18 cellular contexts compared by ENCODE assay signal in genomic region chr12:116442304-116442703, GRCh38.
A peak's percentile ranks its signal among the peaks of the same experiment; 100 is the strongest.
DNase-seq lines count a peak whose midpoint lies in the region; ATAC-seq and TF ChIP-seq lines count a peak whose summit lies in the region.
"Had no signal": no experiment of that assay in that cellular context is flagged by ENCODE, and none has a peak within 500 bp of the region (broad histone marks: within the 10 kb centered on the region; RNA-seq: fewer than 3 reads in every experiment).

No MANE protein-coding gene starts in this region.

- H3K27me3 ChIP-seq in mesenchymal stem cell (ENCODE audit: control insufficient read depth in 1 of 2, insufficient read depth in 1 of 2, low read length in 2 of 2) (peaks cover 0 to 4% of the 10 kb centered on the region in 2 experiments), Karpas-422 (ENCODE audit: low read length) (no peaks in the 10 kb centered on the region), right cardiac atrium (ENCODE audit: control insufficient read depth, insufficient read depth) (no peaks in the 10 kb centered on the region)

- H3K36me3 ChIP-seq in HEK293 (ENCODE audit: control insufficient read depth in 2 of 2, insufficient read depth in 1 of 2, low read length in 2 of 2): no peaks in the 10 kb centered on the region
- no peaks in the 10 kb centered on the region for H3K36me3 ChIP-seq in mesenchymal stem cell (ENCODE audit: control insufficient read depth in 1 of 2, insufficient read depth in 2 of 2, low read depth in 1 of 2, low read length in 2 of 2)
- no peaks in the 10 kb centered on the region for H3K36me3 ChIP-seq in Karpas-422 (ENCODE audit: insufficient read depth, low read length)
- H3K36me3 ChIP-seq: HAP-1 had no signal

- no peak overlapping the region for H2BK15ac ChIP-seq in mesenchymal stem cell (ENCODE audit: low read depth, poor library complexity, severe bottlenecking)

- no peak overlapping the region for H3K9ac ChIP-seq in mesenchymal stem cell (ENCODE audit: low read length)
- H3K9ac ChIP-seq in Karpas-422 (ENCODE audit: low read length): no peak overlapping the region

- no peaks in the 10 kb centered on the region for H3K79me1 ChIP-seq in mesenchymal stem cell (replicated peaks; ENCODE audit: low read length, poor library complexity, severe bottlenecking)

- no peak overlapping the region for H4K91ac ChIP-seq in mesenchymal stem cell (ENCODE audit: low read length)

- H3K23ac ChIP-seq in mesenchymal stem cell (ENCODE audit: low read length in 2 of 2): no peak overlapping the region

- H4K8ac ChIP-seq in mesenchymal stem cell (ENCODE audit: low read length): no peak overlapping the region

- DNase-seq in RWPE1 (ENCODE audit: low spot score) (no peak), mesenchymal stem cell (no peak), C1 segment of cervical spinal cord (lab: John Stamatoyannopoulos, UW) (no peak), Karpas-422 (no peak), right cardiac atrium (no peak), HPDE6-E6E7 (ENCODE audit: extremely low spot score) (no peak)
- DNase-seq: 8988T; Caco-2; CD4-positive, CD25-positive, alpha-beta regulatory T cell; CD8-positive, alpha-beta T cell; DMS153; DMS79; GF-D8; GOT3 had no signal

- no peak overlapping the region for H3K14ac ChIP-seq in mesenchymal stem cell (ENCODE audit: low read length in 2 of 2)

- H2AK5ac ChIP-seq in mesenchymal stem cell (ENCODE audit: low read length, severe bottlenecking): peak overlapping the region; percentile 10

- H2BK12ac ChIP-seq in mesenchymal stem cell (ENCODE audit: low read length in 2 of 2): peak overlapping the region in 1 of 2 experiments; percentile 38

- intact Hi-C loops in right cardiac atrium (cut with DNase I): no loop called here

- H2BK5ac ChIP-seq in mesenchymal stem cell (ENCODE audit: low read depth, low read length, poor library complexity, severe bottlenecking): no peak overlapping the region

- no peak overlapping the region for H3K27ac ChIP-seq in HEK293 (ENCODE audit: extremely low read depth, low read depth, low read length)
- peak overlapping the region; percentile 80; the same call in 1 of the 2 replicates for H3K27ac ChIP-seq in RWPE1
- no peak overlapping the region for H3K27ac ChIP-seq in mesenchymal stem cell (ENCODE audit: low read length, poor library complexity, severe bottlenecking)
- no peak overlapping the region for H3K27ac ChIP-seq in Karpas-422 (ENCODE audit: low read length)
- no peak overlapping the region for H3K27ac ChIP-seq in right cardiac atrium (ENCODE audit: low read length)
- H3K27ac ChIP-seq: C4-2B had no signal

- H3K9me2 ChIP-seq in Karpas-422 (replicated peaks; ENCODE audit: insufficient read depth, low read length): no peaks in the 10 kb centered on the region

- H3K4me2 ChIP-seq in mesenchymal stem cell (ENCODE audit: low read length, poor library complexity, severe bottlenecking) (no peak overlapping the region), Karpas-422 (ENCODE audit: low read depth, low read length, poor library complexity, severe bottlenecking) (no peak overlapping the region)
- H3K4me2 ChIP-seq: A549 had no signal

- 98% methylated on average over 3 of the region's 3 CpGs for WGBS in mesenchymal stem cell
- over 99% methylated on average over 3 of the region's 3 CpGs for WGBS in right cardiac atrium

- H3K4me1 ChIP-seq in HEK293 (ENCODE audit: control insufficient read depth, insufficient read depth, low read length) (no peaks in the 10 kb centered on the region), mesenchymal stem cell (ENCODE audit: control insufficient read depth, insufficient read depth, low read depth, low read length) (peaks cover 6% of the 10 kb centered on the region), Karpas-422 (ENCODE audit: low read length) (no peaks in the 10 kb centered on the region), right cardiac atrium (ENCODE audit: control insufficient read depth, insufficient read depth, low read length) (no peaks in the 10 kb centered on the region)
- H3K4me1 ChIP-seq: HAP-1 had no signal

- no peak overlapping the region for H2AFZ ChIP-seq in mesenchymal stem cell (ENCODE audit: low read depth, low read length)
- H2AFZ ChIP-seq in Karpas-422 (ENCODE audit: low read length): no peak overlapping the region

- POLR2A ChIA-PET in HEK293 (lab: Yijun Ruan, JAX): no interaction called here
- POLR2A ChIA-PET in RWPE1 (lab: Yijun Ruan, JAX; ENCODE audit: low non-redundant PET): no interaction called here

- H2BK120ac ChIP-seq in mesenchymal stem cell (ENCODE audit: low read depth, low read length): no peak overlapping the region

- no peaks in the 10 kb centered on the region for H4K20me1 ChIP-seq in Karpas-422 (ENCODE audit: insufficient read depth, low read depth, low read length)

- no peak overlapping the region for H3K18ac ChIP-seq in mesenchymal stem cell (ENCODE audit: low read depth in 1 of 2, low read length in 2 of 2)

- ATAC-seq in right cardiac atrium: no peak
- ATAC-seq: A549; CD8-positive, alpha-beta T cell had no signal

- no peaks in the 10 kb centered on the region for H3K9me3 ChIP-seq in HEK293 (ENCODE audit: control insufficient read depth, insufficient read depth, low read depth, low read length)
- no peaks in the 10 kb centered on the region for H3K9me3 ChIP-seq in mesenchymal stem cell (ENCODE audit: control insufficient read depth, low read length)
- no peaks in the 10 kb centered on the region for H3K9me3 ChIP-seq in Karpas-422 (ENCODE audit: low read length)
- H3K9me3 ChIP-seq in right cardiac atrium (ENCODE audit: control insufficient read depth, low read length): no peaks in the 10 kb centered on the region
- H3K9me3 ChIP-seq: A549, Caco-2, HAP-1 had no signal

- TF ChIP-seq CTCF in HEK293 (tag by site-specific recombination; IDR thresholded peaks at IDR 0.05) (no peak), RWPE1 (conservative IDR thresholded peaks at IDR 0.05; ENCODE audit: low read depth) (no peak)

- H3K4ac ChIP-seq in mesenchymal stem cell (ENCODE audit: low read depth in 1 of 2, low read length in 2 of 2): no peak overlapping the region

- no peaks in the 10 kb centered on the region for H3K79me2 ChIP-seq in Karpas-422 (ENCODE audit: low read length)

- H3K4me3 ChIP-seq in HEK293 (ENCODE audit: low read depth, low read length): no peak overlapping the region
- H3K4me3 ChIP-seq in mesenchymal stem cell (ENCODE audit: insufficient read depth in 1 of 2, low read depth in 1 of 2, low read length in 2 of 2): no peak overlapping the region
- no peak overlapping the region for H3K4me3 ChIP-seq in Karpas-422 (ENCODE audit: low read length)
- no peak overlapping the region for H3K4me3 ChIP-seq in right cardiac atrium (ENCODE audit: low read length)
- H3K4me3 ChIP-seq: A549, HAP-1 had no signal

- CTCF ChIA-PET in HEK293 (lab: Yijun Ruan, JAX) (no interaction called here), RWPE1 (lab: Yijun Ruan, JAX) (interaction anchor here (0.6 kb wide), 1 partner anchor 18 kb away, joined by 3 read pairs; no protein-coding TSS in a partner anchor)

TF ChIP-seq in HEK293, 187 proteins besides CTCF, POLR2A, EP300 and RAD21:
- TF ChIP-seq ZNF121 (tag by site-specific recombination; IDR thresholded peaks at IDR 0.05) (peak; percentile 74; the same call in 1 of the 2 replicates), SP3 (tag by site-specific recombination; IDR thresholded peaks at IDR 0.05) (no peak)
